1 cellular context compared by ENCODE assay signal in genomic region chr9:121484659-121485446, GRCh38.
TF ChIP-seq lines count a peak whose summit lies in the region.

No MANE protein-coding gene starts in this region.

TF ChIP-seq in WTC11, 78 proteins besides CTCF, POLR2A, EP300 and RAD21 (continued from another document):
- TF ChIP-seq E2F5 (CRISPR knock-in tag; IDR thresholded peaks at IDR 0.05) (no peak), ZNF121 (CRISPR knock-in tag; IDR thresholded peaks at IDR 0.05) (no peak)
